In genomic region chr2:231960810-231961348, GRCh38 we compare ENCODE assay signal across 8 cellular contexts. TPM values are rescaled to one million over a fixed set of nuclear protein-coding genes. Genes with fewer than 3 reads are reported as not detected.
A peak's percentile ranks its signal among the peaks of the same experiment; 100 is the strongest.
DNase-seq lines count a peak whose midpoint lies in the region; ATAC-seq, FAIRE-seq and TF ChIP-seq lines count a peak whose summit lies in the region.

No MANE protein-coding gene starts in this region.

- peak overlapping the region; percentile 90 for H3K4me2 ChIP-seq in K562 (ENCODE audit: insufficient read depth, low read length)
- peak overlapping the region; percentile 91 for H3K4me2 ChIP-seq in mesenchymal stem cell (ENCODE audit: low read length, poor library complexity, severe bottlenecking)

- H3K79me2 ChIP-seq in K562 (ENCODE audit: control insufficient read depth, insufficient read depth, low read length) = peaks cover 41% of the 10 kb centered on the region

- FAIRE-seq in K562 (lab: Jason Lieb, UNC) = no peak

- no peaks in the 10 kb centered on the region for H3K9me3 ChIP-seq in K562 (replicated peaks; ENCODE audit: control insufficient read depth, insufficient read depth, low read depth, low read length)
- no peaks in the 10 kb centered on the region for H3K9me3 ChIP-seq in mesenchymal stem cell (ENCODE audit: control insufficient read depth, low read length)

- H2BK15ac ChIP-seq in mesenchymal stem cell (ENCODE audit: low read depth, poor library complexity, severe bottlenecking) = peak overlapping the region; percentile 9

- peak overlapping the region; percentile 21 to 88 for H3K4ac ChIP-seq in mesenchymal stem cell (ENCODE audit: low read depth in 1 of 2, low read length in 2 of 2)

- peaks cover 4% of the 10 kb centered on the region for H3K79me1 ChIP-seq in mesenchymal stem cell (replicated peaks; ENCODE audit: low read length, poor library complexity, severe bottlenecking)

- H2BK12ac ChIP-seq in mesenchymal stem cell (ENCODE audit: low read length in 2 of 2) = no peak overlapping the region

- peak overlapping the region; percentile 94 for H4K91ac ChIP-seq in mesenchymal stem cell (ENCODE audit: low read length)

- peak overlapping the region; percentile 88 for H4K8ac ChIP-seq in mesenchymal stem cell (ENCODE audit: low read length)

- no peak for TF ChIP-seq EP300 in K562 (IDR thresholded peaks at IDR 0.05; ENCODE audit: low read length)

- no peak for DNase-seq in BJ (ENCODE audit: low read depth)
- no peak for DNase-seq in K562 (ENCODE audit: extremely low read depth in 1 of 4, low spot score in 3 of 4)
- DNase-seq in mesenchymal stem cell = no peak
- DNase-seq in DMS153 (lab: John Stamatoyannopoulos, UW) = no peak
- DNase-seq in pons (ENCODE audit: low spot score) = no peak
- DNase-seq in stimulated activated CD4-positive, alpha-beta T cell treated with anti-CD3 and anti-CD28 coated beads, Interleukin-12 subunit alpha, Interleukin-12 subunit beta, amount 100 ng/mL, for 4 hours = no peak

- H3K14ac ChIP-seq in mesenchymal stem cell (ENCODE audit: low read length in 2 of 2) = no peak overlapping the region

- H2BK120ac ChIP-seq in mesenchymal stem cell (ENCODE audit: low read depth, low read length) = peak overlapping the region; percentile 91

- no peaks in the 10 kb centered on the region for H4K20me1 ChIP-seq in K562 (replicated peaks; ENCODE audit: control insufficient read depth, insufficient read depth, low read length)

- peak overlapping the region; percentile 95 for H3K4me3 ChIP-seq in BJ (ENCODE audit: low read depth, low read length)
- H3K4me3 ChIP-seq in K562 = peak overlapping the region; percentile 96
- peak overlapping the region; percentile 95 to 99 for H3K4me3 ChIP-seq in mesenchymal stem cell (ENCODE audit: insufficient read depth in 1 of 2, low read depth in 1 of 2, low read length in 2 of 2)

- H3K9me1 ChIP-seq in K562 (ENCODE audit: control insufficient read depth, insufficient read depth, low read length) = no peaks in the 10 kb centered on the region

- H2AFZ ChIP-seq in K562 (ENCODE audit: low read depth, low read length) = peak overlapping the region; percentile 92
- peak overlapping the region; percentile 32 for H2AFZ ChIP-seq in mesenchymal stem cell (ENCODE audit: low read depth, low read length)

- peaks cover 15 to 16% of the 10 kb centered on the region in 2 experiments; a peak in 4 of 5 replicates for H3K4me1 ChIP-seq in K562 (replicated peaks in 1 of 2; ENCODE audit: control insufficient read depth in 2 of 2, insufficient read depth in 2 of 2, low read length in 2 of 2)
- peaks cover 6% of the 10 kb centered on the region for H3K4me1 ChIP-seq in mesenchymal stem cell (ENCODE audit: control insufficient read depth, insufficient read depth, low read depth, low read length)

- CTCF ChIA-PET in BJ (lab: Yijun Ruan, JAX) (interaction anchor here (0.5 to 1.1 kb wide), 3 partner anchors 10 to 338 kb away, joined by 3 to 4 read pairs (median 3); no protein-coding TSS in a partner anchor), K562 (lab: Yijun Ruan, JAX; ENCODE audit: low intra/inter-chr PET ratio) (no interaction called here)

- no peak overlapping the region for H2AK5ac ChIP-seq in mesenchymal stem cell (ENCODE audit: low read length, severe bottlenecking)

- peak overlapping the region; percentile 91 to 97 for H3K18ac ChIP-seq in mesenchymal stem cell (ENCODE audit: low read depth in 1 of 2, low read length in 2 of 2)

- in situ Hi-C loops in K562 (cut with MboI) = no loop called here

- no peak for TF ChIP-seq POLR2A in K562 (conservative IDR thresholded peaks at IDR 0.05)

- H3K23ac ChIP-seq in mesenchymal stem cell (ENCODE audit: low read length in 2 of 2) = no peak overlapping the region

- H3K9ac ChIP-seq in K562 (ENCODE audit: insufficient read depth in 1 of 2, low read depth in 2 of 2, low read length in 2 of 2) (peak overlapping the region; percentile 84 to 98), mesenchymal stem cell (ENCODE audit: low read length) (peak overlapping the region; percentile 96)

- H3K36me3 ChIP-seq in BJ (ENCODE audit: control insufficient read depth, insufficient read depth, low read length) (no peaks in the 10 kb centered on the region), K562 (ENCODE audit: control insufficient read depth, insufficient read depth, low read length) (no peaks in the 10 kb centered on the region), mesenchymal stem cell (ENCODE audit: control insufficient read depth in 1 of 2, insufficient read depth in 2 of 2, low read depth in 1 of 2, low read length in 2 of 2) (no peaks in the 10 kb centered on the region)

- TSS peak; percentile 95 for BruUV-seq in K562 (replicated peaks; lab: Mats Ljungman, UMichigan)

- intact Hi-C loops in K562 (cut with micrococcal nuclease) = no loop called here

- POLR2A ChIA-PET in BJ (lab: Charles Lee) = no interaction called here
- POLR2A ChIA-PET in K562 (lab: Yijun Ruan, JAX) = interaction anchor here (0.9 to 1.6 kb wide), 2 partner anchors 25 to 39 kb away, joined by 3 read pairs; no protein-coding TSS in a partner anchor

- WGBS in K562 (ENCODE audit: insufficient coverage, low coverage, missing lambda C conversion rate) = 45% methylated on average over 11 of the region's 18 CpGs
- 66% methylated on average over 18 of the region's 18 CpGs for WGBS in mesenchymal stem cell

- no peak for TF ChIP-seq RAD21 in K562 (CRISPR knock-in tag; conservative IDR thresholded peaks at IDR 0.05 in 1 of 2, IDR thresholded peaks at IDR 0.05 in 1 of 2)

- H2BK5ac ChIP-seq in mesenchymal stem cell (ENCODE audit: low read depth, low read length, poor library complexity, severe bottlenecking) = no peak overlapping the region

- TF ChIP-seq CTCF in BJ (IDR thresholded peaks at IDR 0.05; ENCODE audit: insufficient read depth, low read depth, low read length) (no peak), K562 (IDR thresholded peaks at IDR 0.05 in 2 of 3, conservative IDR thresholded peaks at IDR 0.05 in 1 of 3; ENCODE audit: insufficient read depth in 2 of 3, low read depth in 1 of 3, low read length in 3 of 3) (no peak)

- H3K27me3 ChIP-seq in BJ (ENCODE audit: control insufficient read depth, insufficient read depth, low read length) = peaks cover 3% of the 10 kb centered on the region; the same call in 1 of the 2 replicates
- H3K27me3 ChIP-seq in K562 (ENCODE audit: control insufficient read depth in 2 of 2, insufficient read depth in 2 of 2, low read length in 2 of 2) = no peaks in the 10 kb centered on the region
- no peaks in the 10 kb centered on the region for H3K27me3 ChIP-seq in mesenchymal stem cell (ENCODE audit: control insufficient read depth in 1 of 2, insufficient read depth in 1 of 2, low read length in 2 of 2)

- ATAC-seq in HG02642 (IDR thresholded peaks at IDR 0.05; ENCODE audit: poor library complexity, unreplicated experiment) = peak; percentile 25
- peak; percentile 34; the same call in 2 of the 3 replicates for ATAC-seq in K562
- no peak for ATAC-seq in HG03439 (IDR thresholded peaks at IDR 0.05; ENCODE audit: unreplicated experiment)

- peak overlapping the region; percentile 86 for H3K27ac ChIP-seq in K562 (ENCODE audit: extremely low read depth, low read depth, low read length)
- peak overlapping the region; percentile 28 for H3K27ac ChIP-seq in mesenchymal stem cell (ENCODE audit: low read length, poor library complexity, severe bottlenecking)

RNA-seq across cellular contexts. Expression of gene DIS3L2, which starts 0.6 kb away (rescaled TPM):
- polyA plus RNA-seq in BJ (2011; rRNA removed) (8.2 and 12.4 TPM in 2 replicates), K562 (2011; rRNA removed) (4.2 and 5.8 TPM in 2 replicates), K562 (2014; fragmentation: Illumina TruSeq; extraction: Trizol) (11.8 and 13.4 TPM in 2 replicates), K562 (2014; fragmentation: Nextera tagmentation; extraction: Ambion mirVana) (1 to 10 TPM; 1.5 to 1.9 TPM), K562 (2014; rRNA removed) (10.4 and 11.0 TPM in 2 replicates)
- polyA minus RNA-seq in BJ (2011; rRNA and poly(A)+ RNA removed) = 8.8 and 10.6 TPM in 2 replicates
- 50.9 and 73.3 TPM in 2 replicates for total RNA-seq in K562 (2011; cell fraction: chromatin; rRNA removed; ENCODE audit: low replicate concordance)
- 20.0 and 25.8 TPM in 2 replicates for total RNA-seq in K562 (2011; cell fraction: nucleolus; rRNA removed)
- total RNA-seq in K562 (2011; cell fraction: nucleoplasm; rRNA removed) = 27.0 and 28.9 TPM in 2 replicates
- total RNA-seq in K562 (2014; rRNA removed) (15.1 and 16.8 TPM in 2 replicates), K562 (2014; rRNA removed; fragmentation: Illumina TruSeq; extraction: Trizol) (11.2 and 12.5 TPM in 2 replicates), K562 (2015; rRNA removed; fragmentation: Illumina TruSeq; extraction: Trizol) (10.8 and 11.6 TPM in 2 replicates), K562 (2021) (17.3 and 19.2 TPM in 2 replicates)
- 6.0 and 10.4 TPM in 2 replicates for polyA plus RNA-seq in K562 (2011; cell fraction: cytosol; rRNA removed)
- polyA plus RNA-seq in K562 (2011; cell fraction: nucleus; rRNA removed) = 25.1 and 33.5 TPM in 2 replicates
- 12.2 and 13.6 TPM in 2 replicates for polyA plus RNA-seq in K562 (2012)
- polyA minus RNA-seq in K562 (2011; rRNA and poly(A)+ RNA removed) = 7.0 and 8.4 TPM in 2 replicates
- polyA minus RNA-seq in K562 (2011; cell fraction: cytosol; rRNA and poly(A)+ RNA removed) = 5.3 and 5.9 TPM in 2 replicates
- 15.8 and 20.1 TPM in 2 replicates for polyA minus RNA-seq in K562 (2011; cell fraction: nucleus; rRNA and poly(A)+ RNA removed)
- 11.9 TPM for polyA plus RNA-seq in mesenchymal stem cell (2013, experiment 1 of 2)
- 11.8 TPM for polyA plus RNA-seq in mesenchymal stem cell (2013, experiment 2 of 2)

RNA-seq across cellular contexts. Expression of gene NPPC, which starts 34.7 kb away (rescaled TPM):
- polyA plus RNA-seq in BJ (2011; rRNA removed) (not detected in 2 replicates), K562 (2011; rRNA removed) (not detected in 2 replicates), K562 (2014; fragmentation: Illumina TruSeq; extraction: Trizol) (not detected in 2 replicates), K562 (2014; fragmentation: Nextera tagmentation; extraction: Ambion mirVana) (not detected), K562 (2014; rRNA removed) (not detected in 2 replicates)
- polyA minus RNA-seq in BJ (2011; rRNA and poly(A)+ RNA removed) = not detected in 2 replicates
- total RNA-seq in K562 (2011; cell fraction: chromatin; rRNA removed; ENCODE audit: low replicate concordance) = not detected in 2 replicates
- not detected in 2 replicates for total RNA-seq in K562 (2011; cell fraction: nucleolus; rRNA removed)
- not detected in 2 replicates for total RNA-seq in K562 (2011; cell fraction: nucleoplasm; rRNA removed)
- total RNA-seq in K562 (2014; rRNA removed) (not detected in 2 replicates), K562 (2014; rRNA removed; fragmentation: Illumina TruSeq; extraction: Trizol) (not detected in 2 replicates), K562 (2015; rRNA removed; fragmentation: Illumina TruSeq; extraction: Trizol) (not detected in 2 replicates), K562 (2021) (not detected in 2 replicates)
- not detected in 2 replicates for polyA plus RNA-seq in K562 (2011; cell fraction: cytosol; rRNA removed)
- not detected in 2 replicates for polyA plus RNA-seq in K562 (2011; cell fraction: nucleus; rRNA removed)
- polyA plus RNA-seq in K562 (2012) = not detected in 2 replicates
- not detected in 2 replicates for polyA minus RNA-seq in K562 (2011; rRNA and poly(A)+ RNA removed)
- not detected in 2 replicates for polyA minus RNA-seq in K562 (2011; cell fraction: cytosol; rRNA and poly(A)+ RNA removed)
- not detected in 2 replicates for polyA minus RNA-seq in K562 (2011; cell fraction: nucleus; rRNA and poly(A)+ RNA removed)
- polyA plus RNA-seq in mesenchymal stem cell (2013, experiment 1 of 2) = not detected
- not detected for polyA plus RNA-seq in mesenchymal stem cell (2013, experiment 2 of 2)
